1 cellular context compared by ENCODE assay signal in genomic region chr5:14401639-14402038, GRCh38.
TF ChIP-seq lines count a peak whose summit lies in the region.

No MANE protein-coding gene starts in this region.

TF ChIP-seq in SK-N-SH treated with all-trans-retinoic acid at 6 μM for 48 hours, 23 proteins besides CTCF, POLR2A, EP300 and RAD21 (continued from another document):
- TF ChIP-seq TSHZ2 (CRISPR knock-in tag; IDR thresholded peaks at IDR 0.05) (peak; percentile 98), PPARA (CRISPR knock-in tag; IDR thresholded peaks at IDR 0.05; ENCODE audit: borderline replicate concordance) (no peak), ZNF8 (CRISPR knock-in tag; IDR thresholded peaks at IDR 0.05) (no peak), SNAI2 (CRISPR knock-in tag; IDR thresholded peaks at IDR 0.05) (peak; percentile 51; the same call in 1 of the 2 replicates), CSDC2 (CRISPR knock-in tag; IDR thresholded peaks at IDR 0.05) (peak; percentile 4; the same call in 1 of the 2 replicates), PATZ1 (CRISPR knock-in tag; IDR thresholded peaks at IDR 0.05; ENCODE audit: borderline replicate concordance) (peak; percentile 54; the same call in 1 of the 2 replicates), ARNTL (CRISPR knock-in tag; IDR thresholded peaks at IDR 0.05; ENCODE audit: borderline replicate concordance, low read depth) (no peak), ZNF565 (CRISPR knock-in tag; conservative IDR thresholded peaks at IDR 0.05; ENCODE audit: low read depth) (no peak), BACH2 (CRISPR knock-in tag; IDR thresholded peaks at IDR 0.05; ENCODE audit: borderline replicate concordance) (no peak), GLIS3 (CRISPR knock-in tag; IDR thresholded peaks at IDR 0.05) (0 out of 2 replicates have a peak, but pooled peaks have one; percentile 11), RARB (CRISPR knock-in tag; IDR thresholded peaks at IDR 0.05) (peak; percentile 34), OSR1 (CRISPR knock-in tag; IDR thresholded peaks at IDR 0.05) (no peak), TCF4 (CRISPR knock-in tag; IDR thresholded peaks at IDR 0.05; ENCODE audit: borderline replicate concordance) (peak; percentile 98), ZNF70 (CRISPR knock-in tag; IDR thresholded peaks at IDR 0.05) (no peak), ESRRG (CRISPR knock-in tag; IDR thresholded peaks at IDR 0.05) (peak; percentile 74; the same call in 1 of the 2 replicates), TOX (CRISPR knock-in tag; IDR thresholded peaks at IDR 0.05; ENCODE audit: borderline replicate concordance) (peak; percentile 83), CREB5 (CRISPR knock-in tag; IDR thresholded peaks at IDR 0.05; ENCODE audit: low read depth) (peak; percentile 89), ISL1 (CRISPR knock-in tag; IDR thresholded peaks at IDR 0.05) (peak; percentile 96), ZFP3 (CRISPR knock-in tag; IDR thresholded peaks at IDR 0.05) (0 out of 2 replicates have a peak, but pooled peaks have one; percentile 15)
